In the genomic region with DNA sequence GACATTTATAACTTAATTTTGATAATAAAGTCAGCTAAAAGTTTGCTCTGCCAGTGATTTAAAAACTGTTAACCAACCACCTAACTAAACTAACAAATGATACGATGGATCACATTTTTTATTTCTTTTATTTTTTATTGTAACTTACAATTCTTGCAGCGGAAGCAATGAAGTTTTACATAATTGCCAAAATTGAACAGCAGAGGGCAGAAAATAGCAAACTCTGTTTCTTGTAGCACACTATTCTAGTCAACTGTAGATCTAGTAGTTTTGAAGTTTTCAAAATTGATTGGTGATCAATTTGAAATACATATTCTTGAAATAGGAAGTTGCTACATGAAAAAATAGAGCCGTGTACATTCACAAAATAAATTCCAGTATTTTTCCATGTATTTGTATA, we compare ENCODE assay signal across 9 cellular contexts. TPM values are rescaled to one million over a fixed set of nuclear protein-coding genes. Genes with fewer than 3 reads are reported as not detected.
DNase-seq lines count a peak whose midpoint lies in the region; ATAC-seq, FAIRE-seq and TF ChIP-seq lines count a peak whose summit lies in the region.
"Had no signal": no experiment of that assay in that cellular context is flagged by ENCODE, and none has a peak within 500 bp of the region (broad histone marks: within the 10 kb centered on the region; RNA-seq: fewer than 3 reads in every experiment).

No MANE protein-coding gene starts in this region.

- in situ Hi-C loops in HepG2 (cut with HindIII; ENCODE audit: extremely low pct_ligation_motif_present, low pct_unique_long_range_greater_than_20kb): no loop called here

- POLR2A ChIA-PET in HepG2 (lab: Yijun Ruan, JAX): no interaction called here

- H3K9me3 ChIP-seq in HepG2 (ENCODE audit: low read length) (no peaks in the 10 kb centered on the region), spleen (peaks cover 0 to 20% (median 0%) of the 10 kb centered on the region in 8 donors)
- H3K9me3 ChIP-seq: HAP-1 had no signal

- no TSS peak for BruUV-seq in HepG2 (replicated peaks; lab: Mats Ljungman, UMichigan)

- no peak overlapping the region for H3K27ac ChIP-seq in C4-2B
- H3K27ac ChIP-seq in HL-60 (replicated peaks): no peak overlapping the region
- H3K27ac ChIP-seq in HepG2 (ENCODE audit: extremely low read length, insufficient read depth, low read length): no peak overlapping the region
- no peak overlapping the region for H3K27ac ChIP-seq in spleen

- no peak overlapping the region for H3K9ac ChIP-seq in HepG2 (ENCODE audit: insufficient read depth, low read depth, low read length)

- TF ChIP-seq RAD21 in HepG2 (CRISPR knock-in tag; IDR thresholded peaks at IDR 0.05): no peak

- H3K4me1 ChIP-seq in HepG2 (ENCODE audit: insufficient read depth, low read length): no peaks in the 10 kb centered on the region
- peaks cover 0 to 8% (median 3%) of the 10 kb centered on the region in 6 donors for H3K4me1 ChIP-seq in spleen
- H3K4me1 ChIP-seq: HAP-1 had no signal

- ATAC-seq in HepG2 (no peak), HG02981 (IDR thresholded peaks at IDR 0.05; ENCODE audit: unreplicated experiment) (no peak)

- intact Hi-C loops in HepG2 (cut with micrococcal nuclease; ENCODE audit: unreplicated experiment) (loop anchor here (1.0 to 5.0 kb wide), 2 partner anchors 240 to 761 kb away; no protein-coding TSS in a partner anchor), spleen (cut with DNase I; ENCODE audit: low total_unique reads) (no loop called here)

- H3K4me2 ChIP-seq in HepG2 (ENCODE audit: low read depth, low read length): no peak overlapping the region

- TF ChIP-seq CTCF in C4-2B (conservative IDR thresholded peaks at IDR 0.05): peak; percentile 62
- TF ChIP-seq CTCF in HL-60 (IDR thresholded peaks at IDR 0.05; ENCODE audit: insufficient read depth, low read length): peak; percentile 16
- peak; percentile 42 for TF ChIP-seq CTCF in HepG2 (CRISPR knock-in tag; IDR thresholded peaks at IDR 0.05)
- peak in 3 of 11 experiments; percentile 16 to 24 (median 20) for TF ChIP-seq CTCF in spleen (IDR thresholded peaks at IDR 0.05 in 8 of 11, conservative IDR thresholded peaks at IDR 0.05 in 3 of 11)

- H3K27me3 ChIP-seq in HL-60 (ENCODE audit: insufficient read depth, poor library complexity, severe bottlenecking) (peaks cover 16% of the 10 kb centered on the region), HepG2 (ENCODE audit: control insufficient read depth in 1 of 2, insufficient read depth in 2 of 2, low read length in 2 of 2) (peaks cover 0 to 1% of the 10 kb centered on the region in 2 experiments; a peak in 1 of 5 replicates), spleen (replicated peaks in 1 of 7) (peaks cover 0 to 42% (median 30%) of the 10 kb centered on the region in 7 donors)

- TF ChIP-seq EP300 in HepG2 (IDR thresholded peaks at IDR 0.05; ENCODE audit: low read depth in 2 of 2, low read length in 2 of 2) (no peak), HepG2 (CRISPR knock-in tag; IDR thresholded peaks at IDR 0.05; ENCODE audit: borderline replicate concordance) (no peak)

- peaks cover 4% of the 10 kb centered on the region; the same call in 1 of the 2 replicates for H4K20me1 ChIP-seq in HepG2 (ENCODE audit: insufficient read depth, low read length)

- FAIRE-seq in HepG2 (lab: Jason Lieb, UNC): peak; percentile 28

- CTCF ChIA-PET in HepG2 (lab: Yijun Ruan, JAX; ENCODE audit: low intra/inter-chr PET ratio, low total read pairs): interaction anchor here (3.4 kb wide), 1 partner anchor 761 kb away, joined by 25 read pairs; no protein-coding TSS in a partner anchor

- no peak overlapping the region for H2AFZ ChIP-seq in HepG2 (ENCODE audit: low read length)

- TF ChIP-seq POLR2A in HepG2 (IDR thresholded peaks at IDR 0.05; ENCODE audit: insufficient read depth in 1 of 2, low read depth in 2 of 2, low read length in 2 of 2): no peak
- TF ChIP-seq POLR2A in spleen (IDR thresholded peaks at IDR 0.05): no peak

- WGBS in HepG2 (ENCODE audit: low lambda C conversion rate): 16% methylated on average over 3 of the region's 3 CpGs
- 23 to 39% (median 39%) methylated on average over 3 of the region's 3 CpGs for WGBS in spleen, 5 donors

- H3K79me2 ChIP-seq in HepG2 (ENCODE audit: insufficient read depth, low read length): no peaks in the 10 kb centered on the region

- DNase-seq in HL-60 (ENCODE audit: low read depth in 1 of 2, low spot score in 1 of 2) (no peak), amniotic epithelial cell (ENCODE audit: low read depth) (peak; percentile 29), HepG2 (ENCODE audit: low spot score) (peak; percentile 3), spleen (no peak), NCI-H1436 (lab: John Stamatoyannopoulos, UW) (no peak)
- no peak for DNase-seq in activated CD4-positive, alpha-beta T cell treated with anti-CD3 and anti-CD28 coated beads, Interleukin-2, amount 50 U/mL, for 1 hour

- no peak overlapping the region for H3K4me3 ChIP-seq in HL-60 (replicated peaks; ENCODE audit: insufficient read depth, low read length)
- H3K4me3 ChIP-seq in HepG2 (replicated peaks in 1 of 3; ENCODE audit: insufficient read depth in 1 of 3, low read depth in 2 of 3, low read length in 3 of 3): no peak overlapping the region
- H3K4me3 ChIP-seq in spleen: no peak overlapping the region
- H3K4me3 ChIP-seq: HAP-1 had no signal

- no peaks in the 10 kb centered on the region for H3K36me3 ChIP-seq in HepG2 (replicated peaks in 1 of 2; ENCODE audit: control insufficient read depth in 1 of 2, insufficient read depth in 2 of 2, low read length in 2 of 2)
- no peaks in the 10 kb centered on the region for H3K36me3 ChIP-seq in spleen
- H3K36me3 ChIP-seq: HAP-1 had no signal

TF ChIP-seq in HepG2, 621 proteins besides CTCF, POLR2A, EP300 and RAD21 (continues in another document):
- TF ChIP-seq MTA3 (CRISPR knock-in tag; IDR thresholded peaks at IDR 0.05) (no peak), ZNF589 (CRISPR knock-in tag; conservative IDR thresholded peaks at IDR 0.05) (no peak), TCF7L2 (IDR thresholded peaks at IDR 0.05; ENCODE audit: low read depth, low read length) (no peak), MIER2 (CRISPR knock-in tag; IDR thresholded peaks at IDR 0.05) (peak; percentile 52; the same call in 1 of the 2 replicates), STAG1 (CRISPR knock-in tag; IDR thresholded peaks at IDR 0.05) (peak; percentile 65), MAF1 (CRISPR knock-in tag; IDR thresholded peaks at IDR 0.05; ENCODE audit: borderline replicate concordance) (no peak), ZNF3 (CRISPR knock-in tag; IDR thresholded peaks at IDR 0.05) (no peak), GATAD1 (CRISPR knock-in tag; IDR thresholded peaks at IDR 0.05) (no peak), ZNF598 (CRISPR knock-in tag; IDR thresholded peaks at IDR 0.05; ENCODE audit: borderline replicate concordance) (no peak), FOSL1 (CRISPR knock-in tag; IDR thresholded peaks at IDR 0.05; ENCODE audit: borderline replicate concordance) (no peak), ZNF460 (CRISPR knock-in tag; IDR thresholded peaks at IDR 0.05; ENCODE audit: borderline replicate concordance) (no peak)
- TF ChIP-seq, protein P1, sequence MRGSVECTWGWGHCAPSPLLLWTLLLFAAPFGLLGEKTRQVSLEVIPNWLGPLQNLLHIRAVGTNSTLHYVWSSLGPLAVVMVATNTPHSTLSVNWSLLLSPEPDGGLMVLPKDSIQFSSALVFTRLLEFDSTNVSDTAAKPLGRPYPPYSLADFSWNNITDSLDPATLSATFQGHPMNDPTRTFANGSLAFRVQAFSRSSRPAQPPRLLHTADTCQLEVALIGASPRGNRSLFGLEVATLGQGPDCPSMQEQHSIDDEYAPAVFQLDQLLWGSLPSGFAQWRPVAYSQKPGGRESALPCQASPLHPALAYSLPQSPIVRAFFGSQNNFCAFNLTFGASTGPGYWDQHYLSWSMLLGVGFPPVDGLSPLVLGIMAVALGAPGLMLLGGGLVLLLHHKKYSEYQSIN (CRISPR knock-in tag; IDR thresholded peaks at IDR 0.05; ENCODE audit: borderline replicate concordance): no peak
- TF ChIP-seq, protein P2, sequence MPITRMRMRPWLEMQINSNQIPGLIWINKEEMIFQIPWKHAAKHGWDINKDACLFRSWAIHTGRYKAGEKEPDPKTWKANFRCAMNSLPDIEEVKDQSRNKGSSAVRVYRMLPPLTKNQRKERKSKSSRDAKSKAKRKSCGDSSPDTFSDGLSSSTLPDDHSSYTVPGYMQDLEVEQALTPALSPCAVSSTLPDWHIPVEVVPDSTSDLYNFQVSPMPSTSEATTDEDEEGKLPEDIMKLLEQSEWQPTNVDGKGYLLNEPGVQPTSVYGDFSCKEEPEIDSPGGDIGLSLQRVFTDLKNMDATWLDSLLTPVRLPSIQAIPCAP (CRISPR knock-in tag; IDR thresholded peaks at IDR 0.05; ENCODE audit: low read depth): no peak
- TF ChIP-seq, protein P3, sequence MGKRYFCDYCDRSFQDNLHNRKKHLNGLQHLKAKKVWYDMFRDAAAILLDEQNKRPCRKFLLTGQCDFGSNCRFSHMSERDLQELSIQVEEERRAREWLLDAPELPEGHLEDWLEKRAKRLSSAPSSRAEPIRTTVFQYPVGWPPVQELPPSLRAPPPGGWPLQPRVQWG (CRISPR knock-in tag; IDR thresholded peaks at IDR 0.05; ENCODE audit: borderline replicate concordance, low read depth): no peak

RNA-seq across cellular contexts. Expression of a gene that starts 2.8 kb away (rescaled TPM):
- total RNA-seq in HepG2 (2016; rRNA removed; fragmentation: Illumina TruSeq; extraction: Trizol) (not detected in 2 replicates), spleen (not detected)
- total RNA-seq in HepG2 (2016; cell fraction: cytosol; rRNA removed; fragmentation: Illumina TruSeq; extraction: Trizol; ENCODE audit: low read depth): not detected in 2 replicates
- total RNA-seq in HepG2 (2016; cell fraction: insoluble cytoplasmic fraction; rRNA removed; fragmentation: Illumina TruSeq; extraction: Trizol): not detected in 2 replicates
- total RNA-seq in HepG2 (2016; cell fraction: membrane; rRNA removed; fragmentation: Illumina TruSeq; extraction: Trizol): not detected in 2 replicates
- not detected in 2 replicates for total RNA-seq in HepG2 (2016; cell fraction: nucleus; rRNA removed; fragmentation: Illumina TruSeq; extraction: Trizol)
- polyA plus RNA-seq in HepG2 (2011; rRNA removed) (not detected in 2 replicates), spleen (under 1 TPM in 2 of 3 donors, not detected in 1; 0.02 to 0.06 TPM)
- not detected in 2 replicates for polyA plus RNA-seq in HepG2 (2011; cell fraction: cytosol; rRNA removed)
- polyA plus RNA-seq in HepG2 (2011; cell fraction: nucleus; rRNA removed): not detected in 2 replicates
- polyA plus RNA-seq in HepG2 (2012): not detected in 2 replicates
- not detected in 2 replicates for polyA plus RNA-seq in HepG2 (2016; cell fraction: cytosol; fragmentation: Illumina TruSeq; extraction: Trizol; ENCODE audit: low read depth)
- polyA plus RNA-seq in HepG2 (2016; cell fraction: insoluble cytoplasmic fraction; fragmentation: Illumina TruSeq; extraction: Trizol; ENCODE audit: low read depth): not detected in 2 replicates
- not detected in 2 replicates for polyA plus RNA-seq in HepG2 (2016; cell fraction: membrane; fragmentation: Illumina TruSeq; extraction: Trizol; ENCODE audit: low read depth)
- not detected in 2 replicates for polyA plus RNA-seq in HepG2 (2016; cell fraction: nucleus; fragmentation: Illumina TruSeq; extraction: Trizol; ENCODE audit: insufficient read depth, low read depth)
- polyA minus RNA-seq in HepG2 (2011; rRNA and poly(A)+ RNA removed; ENCODE audit: low replicate concordance): not detected in 2 replicates
- not detected in 2 replicates for polyA minus RNA-seq in HepG2 (2011; cell fraction: cytosol; rRNA and poly(A)+ RNA removed)
- polyA minus RNA-seq in HepG2 (2011; cell fraction: nucleus; rRNA and poly(A)+ RNA removed): not detected in 2 replicates

Comparison
In these comparisons a context has a peak if more than half of its experiments do, and no peak if none do; other contexts are left out.
1. DNase-seq: peak in amniotic epithelial cell (single experiment) and HepG2 (single experiment); none in HL-60 (0 of 2), spleen (single experiment), activated CD4-positive, alpha-beta T cell treated with anti-CD3 and anti-CD28 coated beads, Interleukin-2, amount 50 U/mL, for 1 hour (single experiment) and NCI-H1436 (single experiment).